Comparison of ENCODE assay signal across 8 cellular contexts in the genomic region with DNA sequence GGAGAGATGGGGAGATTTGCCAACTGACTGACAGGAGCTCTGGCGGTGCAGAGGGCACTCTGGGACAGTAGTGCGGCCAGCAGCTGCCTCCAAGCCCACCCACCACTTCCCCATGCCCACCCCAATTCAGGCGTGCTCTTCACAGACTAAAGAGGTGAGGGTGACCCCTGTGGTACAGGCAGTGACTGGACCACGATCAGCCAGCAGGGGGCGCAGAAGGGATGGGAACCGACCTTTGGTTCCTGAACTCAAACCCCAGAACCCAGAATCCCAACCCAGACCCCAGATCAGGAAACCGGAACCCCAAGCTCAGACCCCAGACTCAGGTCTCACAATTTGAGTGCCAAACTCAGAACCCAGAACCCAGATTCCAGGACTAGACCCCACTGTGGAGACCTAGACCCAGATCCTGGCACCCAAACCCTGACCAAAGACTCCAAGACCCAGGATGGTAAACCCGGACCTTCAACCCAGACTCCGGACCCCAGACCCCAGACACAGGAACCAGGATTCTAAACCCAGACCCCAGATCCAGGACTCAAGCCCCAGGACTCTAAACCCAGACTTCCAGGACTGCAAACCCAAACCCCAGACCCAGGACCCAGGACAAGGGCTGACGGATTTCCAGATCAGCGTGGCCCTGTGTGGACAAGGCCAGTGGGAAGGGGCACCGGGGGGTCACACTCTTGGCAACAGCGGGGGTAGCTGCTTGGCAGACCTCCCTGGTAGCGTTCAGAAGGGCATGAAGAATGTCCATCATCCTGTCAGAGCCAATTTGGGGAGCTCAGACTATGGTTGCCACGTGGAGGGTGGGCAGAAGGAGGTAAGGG. TPM values are rescaled to one million over a fixed set of nuclear protein-coding genes. Genes with fewer than 3 reads are reported as not detected.
DNase-seq lines count a peak whose midpoint lies in the region; ATAC-seq and TF ChIP-seq lines count a peak whose summit lies in the region.

No MANE protein-coding gene starts in this region.

- H3K9me3 ChIP-seq in BLaER1 treated with 17β-estradiol and CSF1 and Interleukin-3, amounts not matched to agents 10 nM and 100 nM (replicated peaks in 1 of 11): no peaks in the 10 kb centered on the region
- H3K9me3 ChIP-seq in HEK293 (ENCODE audit: control insufficient read depth, insufficient read depth, low read depth, low read length) (no peaks in the 10 kb centered on the region), smooth muscle cell (replicated peaks; ENCODE audit: low read depth) (no peaks in the 10 kb centered on the region)

- H3K4me2 ChIP-seq in BLaER1 treated with 17β-estradiol and CSF1 and Interleukin-3, amounts not matched to agents 10 nM and 100 nM: peak overlapping the region in 6 of 11 experiments; percentile 58 to 70 (median 64); a peak in 9 of 22 replicates
- no peak overlapping the region for H3K4me2 ChIP-seq in smooth muscle cell

- peak; percentile 58; the same call in 1 of the 2 replicates for TF ChIP-seq CTCF in HEK293 (tag by site-specific recombination; IDR thresholded peaks at IDR 0.05)
- TF ChIP-seq CTCF in smooth muscle cell (IDR thresholded peaks at IDR 0.05; ENCODE audit: borderline replicate concordance, insufficient read depth, poor library complexity, severe bottlenecking): peak; percentile 87

- WGBS in smooth muscle cell (ENCODE audit: low lambda C conversion rate): 45% methylated on average over 15 of the region's 15 CpGs

- DNase-seq in T-helper 2 cell: peak; percentile 45 to 79 (median 74)
- DNase-seq in hepatic stellate cell (ENCODE audit: low spot score): peak; percentile 82
- peak; percentile 37 for DNase-seq in smooth muscle cell (lab: John Stamatoyannopoulos, UW; ENCODE audit: unreplicated experiment)

- no peaks in the 10 kb centered on the region for H3K79me2 ChIP-seq in smooth muscle cell (ENCODE audit: low read depth)

- H3K9ac ChIP-seq in BLaER1 treated with 17β-estradiol and CSF1 and Interleukin-3, amounts not matched to agents 10 nM and 100 nM: peak overlapping the region in 1 of 11 experiments; percentile 23; a peak in 1 of 22 replicates
- H3K9ac ChIP-seq in smooth muscle cell (ENCODE audit: low read depth): no peak overlapping the region

- H3K4me3 ChIP-seq in BLaER1 treated with 17β-estradiol and CSF1 and Interleukin-3, amounts not matched to agents 10 nM and 100 nM: no peak overlapping the region
- no peak overlapping the region for H3K4me3 ChIP-seq in HEK293 (ENCODE audit: low read depth, low read length)
- H3K4me3 ChIP-seq in smooth muscle cell: no peak overlapping the region

- H3K36me3 ChIP-seq in BLaER1 treated with 17β-estradiol and CSF1 and Interleukin-3, amounts not matched to agents 10 nM and 100 nM: no peaks in the 10 kb centered on the region
- no peaks in the 10 kb centered on the region for H3K36me3 ChIP-seq in HEK293 (ENCODE audit: control insufficient read depth in 2 of 2, insufficient read depth in 1 of 2, low read length in 2 of 2)
- H3K36me3 ChIP-seq in smooth muscle cell (ENCODE audit: low read depth): no peaks in the 10 kb centered on the region

- H4K20me1 ChIP-seq in BLaER1 treated with 17β-estradiol and CSF1 and Interleukin-3, amounts not matched to agents 10 nM and 100 nM: no peaks in the 10 kb centered on the region; a peak in 3 of 22 replicates
- H4K20me1 ChIP-seq in smooth muscle cell (ENCODE audit: low read depth): no peaks in the 10 kb centered on the region

- ATAC-seq in HG02798 (IDR thresholded peaks at IDR 0.05; ENCODE audit: poor library complexity, unreplicated experiment) (no peak), HG03571 (IDR thresholded peaks at IDR 0.05; ENCODE audit: unreplicated experiment) (no peak)

- no peaks in the 10 kb centered on the region for H3K27me3 ChIP-seq in BLaER1 treated with 17β-estradiol and CSF1 and Interleukin-3, amounts not matched to agents 10 nM and 100 nM
- no peaks in the 10 kb centered on the region for H3K27me3 ChIP-seq in smooth muscle cell (ENCODE audit: low read depth)

- CTCF ChIA-PET in HEK293 (lab: Yijun Ruan, JAX): interaction anchor here (0.5 to 2.6 kb wide), 21 partner anchors 9 to 497 kb away, joined by 3 to 23 read pairs (median 5); partner anchors contain the start of genes CCDC12 and PTH1R

- peaks cover under 1 to 68% (median 43%) of the 10 kb centered on the region in 10 experiments; a peak in 18 of 20 replicates for H3K4me1 ChIP-seq in BLaER1 treated with 17β-estradiol and CSF1 and Interleukin-3, amounts not matched to agents 10 nM and 100 nM
- no peaks in the 10 kb centered on the region for H3K4me1 ChIP-seq in HEK293 (ENCODE audit: control insufficient read depth, insufficient read depth, low read length)
- H3K4me1 ChIP-seq in smooth muscle cell (ENCODE audit: low read depth): no peaks in the 10 kb centered on the region

- POLR2A ChIA-PET in HEK293 (lab: Yijun Ruan, JAX): no interaction called here

- no peak overlapping the region for H3K27ac ChIP-seq in BLaER1 treated with 17β-estradiol and CSF1 and Interleukin-3, amounts not matched to agents 10 nM and 100 nM
- H3K27ac ChIP-seq in HEK293 (ENCODE audit: extremely low read depth, low read depth, low read length) (no peak overlapping the region), angular gyrus (ENCODE audit: low read depth, low read length) (peak overlapping the region; percentile 18), smooth muscle cell (ENCODE audit: low read depth) (no peak overlapping the region)

- no peak overlapping the region for H2AFZ ChIP-seq in smooth muscle cell (ENCODE audit: low read depth)

- H3F3A ChIP-seq in smooth muscle cell (ENCODE audit: low read depth): no peaks in the 10 kb centered on the region

TF ChIP-seq in HEK293, 187 proteins besides CTCF, POLR2A, EP300 and RAD21 (continues in another document):
- peak; percentile 34; the same call in 1 of the 2 replicates for TF ChIP-seq ZBTB10 (tag by site-specific recombination; IDR thresholded peaks at IDR 0.05)
- no peak for TF ChIP-seq ZNF645 (tag by site-specific recombination; IDR thresholded peaks at IDR 0.05)
- TF ChIP-seq ZNF16 (tag by site-specific recombination; IDR thresholded peaks at IDR 0.05; ENCODE audit: low read depth): no peak
- TF ChIP-seq YY1 (tag by site-specific recombination; IDR thresholded peaks at IDR 0.05): no peak
- no peak for TF ChIP-seq ZNF473 (tag by site-specific recombination; IDR thresholded peaks at IDR 0.05)
- no peak for TF ChIP-seq FEZF1 (tag by site-specific recombination; IDR thresholded peaks at IDR 0.05)
- no peak for TF ChIP-seq ZNF585B (tag by site-specific recombination; IDR thresholded peaks at IDR 0.05)
- no peak for TF ChIP-seq ZNF37A (tag by site-specific recombination; IDR thresholded peaks at IDR 0.05)
- TF ChIP-seq ZNF302 (tag by site-specific recombination; IDR thresholded peaks at IDR 0.05; ENCODE audit: low read depth): no peak
- no peak for TF ChIP-seq ZNF677 (tag by site-specific recombination; IDR thresholded peaks at IDR 0.05)
- TF ChIP-seq ZNF654 (tag by site-specific recombination; IDR thresholded peaks at IDR 0.05; ENCODE audit: low read depth): peak; percentile 68
- no peak for TF ChIP-seq KLF1 (tag by site-specific recombination; IDR thresholded peaks at IDR 0.05)

RNA-seq across cellular contexts. Expression of gene MYL3, which starts 3.7 kb away (rescaled TPM):
- total RNA-seq in smooth muscle cell: 8.4 and 13.8 TPM in 2 replicates
- polyA plus RNA-seq in smooth muscle cell: 14.4 and 25.6 TPM in 2 replicates

RNA-seq across cellular contexts. Expression of gene PTH1R, which starts 10.6 kb away (rescaled TPM):
- 15.4 and 17.7 TPM in 2 replicates for total RNA-seq in smooth muscle cell
- 39.2 and 50.6 TPM in 2 replicates for polyA plus RNA-seq in smooth muscle cell
